In genomic region chr3:61814674-61815073, GRCh38 we compare ENCODE assay signal across 17 cellular contexts.
"Had no signal": no experiment of that assay in that cellular context is flagged by ENCODE, and none has a peak within 500 bp of the region (broad histone marks: within the 10 kb centered on the region; RNA-seq: fewer than 3 reads in every experiment).

No MANE protein-coding gene starts in this region.

- H3K4me1 ChIP-seq: breast epithelium had no signal

- H3K36me3 ChIP-seq: ascending aorta, breast epithelium, lower lobe of right lung, pancreas had no signal

- DNase-seq: activated CD4-positive, alpha-beta memory T cell treated with anti-CD3 and anti-CD28 coated beads for 36 hours; activated CD4-positive, alpha-beta T cell treated with anti-CD3 and anti-CD28 coated beads for 1 hour; activated CD8-positive, alpha-beta memory T cell treated with anti-CD3 and anti-CD28 coated beads, Interleukin-2, amount 10 ng/mL, durations not matched to agents 7 days and 5 days; activated naive CD4-positive, alpha-beta T cell treated with anti-CD3 and anti-CD28 coated beads for 36 hours; activated T-cell treated with anti-CD3 and anti-CD28 coated beads, Interleukin-2, amount 50 U/mL, for 1 hour; cerebellar nuclear complex; effector memory CD8-positive, alpha-beta T cell; foreskin keratinocyte; glutamatergic neuron; lower lobe of right lung; pancreas; stimulated activated CD4-positive, alpha-beta T cell treated with anti-CD3 and anti-CD28 coated beads, Interleukin-12 subunit alpha, Interleukin-12 subunit beta, amount 100 ng/mL, for 4 hours; stimulated activated CD4-positive, alpha-beta T cell treated with anti-CD3 and anti-CD28 coated beads, Interleukin-2, amount 100 ng/mL, for 24 hours; T1000 had no signal

- FAIRE-seq: pancreas, urothelium cell line had no signal

- H3K9me3 ChIP-seq: ascending aorta, breast epithelium, lower lobe of right lung, pancreas had no signal

- H3K4me3 ChIP-seq: ascending aorta, breast epithelium, lower lobe of right lung, pancreas had no signal

- H3K27ac ChIP-seq: ascending aorta, breast epithelium, foreskin keratinocyte, lower lobe of right lung, pancreas had no signal

- H3K27me3 ChIP-seq: ascending aorta, breast epithelium, foreskin keratinocyte, pancreas had no signal
